ENCODE assay signal across 14 cellular contexts in genomic region chr3:66362541-66362941, GRCh38.
A peak's percentile ranks its signal among the peaks of the same experiment; 100 is the strongest.
DNase-seq lines count a peak whose midpoint lies in the region; ATAC-seq and TF ChIP-seq lines count a peak whose summit lies in the region.
"Had no signal": no experiment of that assay in that cellular context is flagged by ENCODE, and none has a peak within 500 bp of the region (broad histone marks: within the 10 kb centered on the region; RNA-seq: fewer than 3 reads in every experiment).

No MANE protein-coding gene starts in this region.

- DNase-seq in Right ventricle myocardium inferior (ENCODE audit: missing footprints) (no peak), cardiac septum (ENCODE audit: low spot score) (no peak), choroid plexus epithelial cell (ENCODE audit: low read depth) (peak; percentile 77), kidney epithelial cell (ENCODE audit: low read depth) (peak; percentile 9), NCI-H524 treated with DMSO at 0.1 percent for 48 hours (lab: John Stamatoyannopoulos, UW) (no peak), SKM-1 (lab: John Stamatoyannopoulos, UW; ENCODE audit: unreplicated experiment) (no peak), MG63 (no peak)
- DNase-seq in stimulated activated CD8-positive, alpha-beta memory T cell treated with anti-CD3 and anti-CD28 coated beads, Interleukin-4, amount 100 ng/mL, for 48 hours, result no peak
- DNase-seq: 8988T; activated CD8-positive, alpha-beta memory T cell treated with anti-CD3 and anti-CD28 coated beads for 24 hours; activated gamma-delta T cell; NCI-H1417 treated with DMSO at 0.1 percent for 48 hours; NCI-H446; testis had no signal

- intact Hi-C loops in Right ventricle myocardium inferior (cut with DNase I) (no loop called here), cardiac septum (cut with DNase I) (no loop called here)

- no peaks in the 10 kb centered on the region for H3K9me3 ChIP-seq in MG63
- H3K9me3 ChIP-seq: testis had no signal

- H3K36me3 ChIP-seq in kidney epithelial cell (ENCODE audit: control insufficient read depth, insufficient read depth, low read length) (no peaks in the 10 kb centered on the region), MG63 (no peaks in the 10 kb centered on the region)

- TF ChIP-seq CTCF in choroid plexus epithelial cell (conservative IDR thresholded peaks at IDR 0.05; ENCODE audit: low read depth, low read length), result no peak
- TF ChIP-seq CTCF in kidney epithelial cell (IDR thresholded peaks at IDR 0.05; ENCODE audit: insufficient read depth, low read length, poor library complexity, severe bottlenecking), result no peak

- H3K4me3 ChIP-seq in choroid plexus epithelial cell (ENCODE audit: low read depth, low read length) (no peak overlapping the region), kidney epithelial cell (ENCODE audit: low read depth, low read length) (no peak overlapping the region), MG63 (no peak overlapping the region)
- H3K4me3 ChIP-seq: testis had no signal

- peak; percentile 17 for ATAC-seq in Right ventricle myocardium inferior

- H3K27me3 ChIP-seq in kidney epithelial cell (ENCODE audit: control insufficient read depth, insufficient read depth, low read length), result no peaks in the 10 kb centered on the region
- H3K27me3 ChIP-seq in MG63, result no peaks in the 10 kb centered on the region
- H3K27me3 ChIP-seq: testis had no signal

Comparison
In these comparisons a context has a peak if more than half of its experiments do, and no peak if none do; other contexts are left out.
1. DNase-seq: peak in choroid plexus epithelial cell (single experiment) and kidney epithelial cell (single experiment); none in Right ventricle myocardium inferior (single experiment), cardiac septum (single experiment), NCI-H524 treated with DMSO at 0.1 percent for 48 hours (single experiment), SKM-1 (single experiment), MG63 (single experiment) and stimulated activated CD8-positive, alpha-beta memory T cell treated with anti-CD3 and anti-CD28 coated beads, Interleukin-4, amount 100 ng/mL, for 48 hours (single experiment).